In the genomic region with DNA sequence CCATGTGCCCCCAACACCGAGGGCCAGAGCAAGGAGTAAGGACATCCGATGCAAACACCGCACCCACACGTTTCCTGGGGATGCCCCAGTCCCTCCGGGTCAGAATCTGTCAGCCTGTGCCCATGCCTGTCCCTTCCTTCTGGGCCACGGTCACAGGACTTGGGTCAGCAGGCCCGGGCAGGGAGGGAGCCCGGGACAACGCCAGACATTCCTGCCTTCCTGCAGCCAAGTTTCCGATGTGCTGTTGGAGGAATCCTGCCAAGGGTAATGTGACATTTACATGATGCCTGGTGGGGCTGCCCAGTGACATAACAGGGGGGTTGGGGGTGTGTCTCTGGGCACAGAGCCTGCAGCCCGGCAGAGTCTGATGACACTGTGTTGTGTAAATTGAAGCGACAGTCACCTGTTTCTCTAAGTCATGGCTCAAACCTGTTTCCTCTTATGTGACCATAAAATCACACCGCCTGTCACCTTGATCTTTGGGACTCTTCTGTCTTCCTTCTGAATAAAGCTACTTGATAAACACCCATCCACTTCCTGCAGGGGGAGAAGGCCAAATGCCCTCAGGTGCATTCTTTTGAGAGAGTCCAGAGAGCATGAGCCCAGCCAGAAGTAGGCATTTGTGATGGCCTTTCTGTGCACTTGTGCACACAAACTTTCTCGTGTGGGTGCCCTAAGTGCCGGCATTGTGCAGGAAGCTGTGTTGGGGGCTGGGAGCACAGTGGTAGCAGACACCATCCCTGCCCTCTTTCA, we compare ENCODE assay signal across 11 cellular contexts.
A peak's percentile ranks its signal among the peaks of the same experiment; 100 is the strongest.
DNase-seq lines count a peak whose midpoint lies in the region; ATAC-seq, FAIRE-seq and TF ChIP-seq lines count a peak whose summit lies in the region.
"Had no signal": no experiment of that assay in that cellular context is flagged by ENCODE, and none has a peak within 500 bp of the region (broad histone marks: within the 10 kb centered on the region; RNA-seq: fewer than 3 reads in every experiment).

No MANE protein-coding gene starts in this region.

- BruUV-seq in MCF 10A (replicated peaks; lab: Mats Ljungman, UMichigan) = no TSS peak
- no TSS peak for BruUV-seq in mammary epithelial cell (replicated peaks; lab: Mats Ljungman, UMichigan)

- H3K9me3 Mint-ChIP-seq in MCF 10A (ENCODE audit: unreplicated experiment) (no peaks in the 10 kb centered on the region), chondrocyte (ENCODE audit: low read depth) (no peaks in the 10 kb centered on the region)

- FAIRE-seq in GM12892 (lab: Jason Lieb, UNC) = no peak
- FAIRE-seq: GM18507 had no signal

- H3K27ac Mint-ChIP-seq in MCF 10A (ENCODE audit: low read depth, unreplicated experiment) = peak overlapping the region; percentile 83
- peak overlapping the region; percentile 65 for H3K27ac Mint-ChIP-seq in chondrocyte (ENCODE audit: unreplicated experiment)
- H3K27ac Mint-ChIP-seq: B cell had no signal

- H3K4me1 Mint-ChIP-seq in MCF 10A (ENCODE audit: insufficient read depth, unreplicated experiment) (peaks cover 35% of the 10 kb centered on the region), chondrocyte (ENCODE audit: low read depth) (peaks cover 61% of the 10 kb centered on the region)

- no peak for TF ChIP-seq POLR2A in GM12892 (IDR thresholded peaks at IDR 0.05; ENCODE audit: low read depth, low read length)

- no peaks in the 10 kb centered on the region for H3K9me2 ChIP-seq in MM.1S (replicated peaks; ENCODE audit: insufficient read depth, low read length)

- H3K27me3 Mint-ChIP-seq in MCF 10A (ENCODE audit: insufficient read depth, unreplicated experiment) (no peaks in the 10 kb centered on the region), chondrocyte (ENCODE audit: low read depth) (no peaks in the 10 kb centered on the region)
- H3K27me3 Mint-ChIP-seq: B cell had no signal

- no peak for TF ChIP-seq CTCF in MCF 10A (IDR thresholded peaks at IDR 0.05; ENCODE audit: unreplicated experiment)
- TF ChIP-seq CTCF in mammary epithelial cell (conservative IDR thresholded peaks at IDR 0.05 in 1 of 2, IDR thresholded peaks at IDR 0.05 in 1 of 2; ENCODE audit: extremely low read depth in 1 of 2, insufficient read depth in 1 of 2, low read depth in 1 of 2, low read length in 2 of 2) = no peak
- no peak for TF ChIP-seq CTCF in chondrocyte (IDR thresholded peaks at IDR 0.05)
- TF ChIP-seq CTCF in MM.1S (IDR thresholded peaks at IDR 0.05; ENCODE audit: low read length) = no peak

- H3K9ac ChIP-seq in mammary epithelial cell (ENCODE audit: insufficient read depth, low read length) = no peak overlapping the region
- no peak overlapping the region for H3K9ac ChIP-seq in MM.1S (ENCODE audit: low read length)

- H2AFZ ChIP-seq in mammary epithelial cell (ENCODE audit: low read depth, low read length) (no peak overlapping the region), MM.1S (ENCODE audit: low read length) (no peak overlapping the region)

- H3K36me3 Mint-ChIP-seq in MCF 10A (ENCODE audit: insufficient read depth, unreplicated experiment) (no peaks in the 10 kb centered on the region), chondrocyte (ENCODE audit: low read depth) (no peaks in the 10 kb centered on the region)

- POLR2A ChIA-PET in MCF 10A (lab: Yijun Ruan, JAX) = interaction anchor here (1.0 to 4.5 kb wide), 7 partner anchors 10 to 64 kb away, joined by 3 to 49 read pairs (median 6); no protein-coding TSS in a partner anchor

- CTCF ChIA-PET in MCF 10A (lab: Yijun Ruan, JAX) = interaction anchor here (0.9 to 2.2 kb wide), 5 partner anchors 33 to 67 kb away, joined by 3 to 10 read pairs (median 5); no protein-coding TSS in a partner anchor
- CTCF ChIA-PET in mammary epithelial cell (lab: Charles Lee; ENCODE audit: low non-redundant PET) = interaction anchor here (1.5 kb wide), 1 partner anchor 44 kb away, joined by 6 read pairs; no protein-coding TSS in a partner anchor

- H3K79me2 ChIP-seq in mammary epithelial cell (ENCODE audit: insufficient read depth, low read length) (no peaks in the 10 kb centered on the region), MM.1S (ENCODE audit: low read length) (no peaks in the 10 kb centered on the region)

- H3K36me3 ChIP-seq in mammary epithelial cell (ENCODE audit: insufficient read depth, low read length) (no peaks in the 10 kb centered on the region), MM.1S (replicated peaks; ENCODE audit: insufficient read depth, low read length) (no peaks in the 10 kb centered on the region)

- H3K4me3 Mint-ChIP-seq in MCF 10A (ENCODE audit: unreplicated experiment) (no peak overlapping the region), chondrocyte (ENCODE audit: unreplicated experiment) (no peak overlapping the region)
- H3K4me3 Mint-ChIP-seq: B cell had no signal

- H3K4me1 ChIP-seq in mammary epithelial cell (ENCODE audit: insufficient read depth, low read length) (peaks cover 33% of the 10 kb centered on the region), MM.1S (ENCODE audit: low read length) (no peaks in the 10 kb centered on the region)

- H3K27ac ChIP-seq in mammary epithelial cell (ENCODE audit: insufficient read depth, low read depth, low read length) (no peak overlapping the region), MM.1S (ENCODE audit: low read length) (no peak overlapping the region)

- WGBS in mammary epithelial cell (ENCODE audit: low coverage, missing lambda C conversion rate) = 21% methylated on average over 10 of the region's 15 CpGs

- no peak overlapping the region for H3K4me2 ChIP-seq in mammary epithelial cell (ENCODE audit: insufficient read depth, low read depth, low read length)
- H3K4me2 ChIP-seq in MM.1S (ENCODE audit: low read depth, low read length) = no peak overlapping the region

- H3F3A ChIP-seq in MM.1S (ENCODE audit: insufficient read depth, low read length) = no peaks in the 10 kb centered on the region

- ATAC-seq in GM21717 (IDR thresholded peaks at IDR 0.05; ENCODE audit: unreplicated experiment) (no peak), GM18867 (IDR thresholded peaks at IDR 0.05; ENCODE audit: unreplicated experiment) (no peak)

- in situ Hi-C loops in mammary epithelial cell (cut with MboI; ENCODE audit: low sequenced_read_pairs in 2 of 2) = no loop called here

- dilution Hi-C loops in mammary epithelial cell (cut with HindIII; ENCODE audit: low sequenced_read_pairs) = loop anchor here (5.0 to 10.0 kb wide), 4 partner anchors 33 to 88 kb away; no protein-coding TSS in a partner anchor

- H3K4me3 ChIP-seq in mammary epithelial cell (replicated peaks in 1 of 3; ENCODE audit: insufficient read depth in 1 of 3, low read depth in 2 of 3, low read length in 3 of 3) = no peak overlapping the region
- no peak overlapping the region for H3K4me3 ChIP-seq in MM.1S (ENCODE audit: low read length)

- H4K20me1 ChIP-seq in mammary epithelial cell (ENCODE audit: insufficient read depth, low read length) = no peaks in the 10 kb centered on the region
- H4K20me1 ChIP-seq in MM.1S (ENCODE audit: insufficient read depth, low read length) = no peaks in the 10 kb centered on the region

- no peaks in the 10 kb centered on the region for H3K27me3 ChIP-seq in mammary epithelial cell (ENCODE audit: insufficient read depth, low read length)
- peaks cover 9% of the 10 kb centered on the region; the same call in 1 of the 2 replicates for H3K27me3 ChIP-seq in MM.1S (replicated peaks; ENCODE audit: insufficient read depth, low read length)

- peak; percentile 40 for DNase-seq in MCF 10A (ENCODE audit: unreplicated experiment)
- no peak for DNase-seq in mammary epithelial cell
- DNase-seq in chondrocyte (ENCODE audit: low spot score) = peak; percentile 72
- DNase-seq in medulla oblongata (ENCODE audit: extremely low spot score) = peak; percentile 65
- no peak for DNase-seq in GM12892 (ENCODE audit: insufficient read length)
- DNase-seq in MM.1S = no peak
- DNase-seq: activated CD4-positive, alpha-beta T cell treated with anti-CD3 and anti-CD28 coated beads, Interleukin-2, amount 50 U/mL, for 1 hour had no signal

- intact Hi-C loops in MCF 10A (cut with micrococcal nuclease) (no loop called here), mammary epithelial cell (cut with micrococcal nuclease) (no loop called here)

- H3K9me3 ChIP-seq in mammary epithelial cell (replicated peaks; ENCODE audit: insufficient read depth, low read length) (no peaks in the 10 kb centered on the region), MM.1S (replicated peaks; ENCODE audit: insufficient read depth, low read length) (no peaks in the 10 kb centered on the region)

Comparison
In these comparisons a context has a peak if more than half of its experiments do, and no peak if none do; other contexts are left out.
1. DNase-seq: peak in MCF 10A (single experiment), chondrocyte (single experiment) and medulla oblongata (single experiment); none in mammary epithelial cell (single experiment), GM12892 (single experiment) and MM.1S (single experiment).